In the genomic region with DNA sequence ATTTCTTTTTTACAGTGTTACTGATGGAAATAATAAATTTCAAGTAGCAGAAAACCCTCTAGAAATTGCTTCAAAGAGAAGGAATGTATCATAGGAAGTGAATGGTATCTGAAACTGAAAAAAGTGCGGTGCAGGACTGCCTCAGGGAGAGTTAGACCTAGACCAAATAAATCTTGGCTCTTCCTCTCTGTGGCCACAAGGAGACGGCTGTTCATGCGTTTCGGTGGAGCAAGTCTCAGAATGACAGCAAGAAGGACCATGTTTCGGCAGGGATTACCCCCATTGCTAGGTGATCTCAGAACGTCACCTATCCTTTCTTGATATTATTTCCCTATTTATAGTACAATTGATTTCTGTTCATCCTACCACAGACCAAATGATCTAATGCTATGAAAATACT, we compare ENCODE assay signal across 22 cellular contexts.
DNase-seq lines count a peak whose midpoint lies in the region; ATAC-seq and TF ChIP-seq lines count a peak whose summit lies in the region.
"Had no signal": no experiment of that assay in that cellular context is flagged by ENCODE, and none has a peak within 500 bp of the region (broad histone marks: within the 10 kb centered on the region; RNA-seq: fewer than 3 reads in every experiment).

No MANE protein-coding gene starts in this region.

- 0 out of 2 replicates have a peak, but pooled peaks have one; percentile 8 for TF ChIP-seq CTCF in PC-3 (conservative IDR thresholded peaks at IDR 0.05; ENCODE audit: low read depth, low read length)
- no peak for TF ChIP-seq CTCF in CD8-positive, alpha-beta T cell (IDR thresholded peaks at IDR 0.05)
- TF ChIP-seq CTCF in CD4-positive, alpha-beta T cell (IDR thresholded peaks at IDR 0.05): no peak

- CTCF ChIA-PET in PC-3 (lab: Charles Lee): no interaction called here
- CTCF ChIA-PET in CD8-positive, alpha-beta T cell (lab: Charles Lee): no interaction called here
- CTCF ChIA-PET in CD4-positive, alpha-beta memory T cell (lab: Charles Lee; ENCODE audit: partially characterized antibody): no interaction called here
- CTCF ChIA-PET in CD4-positive, alpha-beta T cell (lab: Charles Lee): no interaction called here

- H3K9me3 ChIP-seq in PC-3 (ENCODE audit: low read length) (no peaks in the 10 kb centered on the region), iPS DF 6.9 (ENCODE audit: control insufficient read depth, insufficient read depth, low read length) (no peaks in the 10 kb centered on the region)
- no peaks in the 10 kb centered on the region for H3K9me3 ChIP-seq in CD8-positive, alpha-beta T cell (ENCODE audit: low read length)
- H3K9me3 ChIP-seq in CD4-positive, alpha-beta memory T cell (ENCODE audit: control insufficient read depth in 1 of 2, low read length in 2 of 2): no peaks in the 10 kb centered on the region
- no peaks in the 10 kb centered on the region for H3K9me3 ChIP-seq in CD4-positive, alpha-beta T cell (ENCODE audit: control insufficient read depth, low read length)
- H3K9me3 ChIP-seq: BE2C had no signal

- POLR2A ChIA-PET in PC-3 (lab: Charles Lee; ENCODE audit: unreplicated experiment): no interaction called here
- POLR2A ChIA-PET in CD8-positive, alpha-beta T cell (lab: Charles Lee): no interaction called here
- POLR2A ChIA-PET in CD4-positive, alpha-beta memory T cell (lab: Charles Lee; ENCODE audit: partially characterized antibody): no interaction called here
- POLR2A ChIA-PET in CD4-positive, alpha-beta T cell (lab: Charles Lee): no interaction called here

- no peaks in the 10 kb centered on the region for H3K36me3 Mint-ChIP-seq in CD8-positive, alpha-beta T cell
- H3K36me3 Mint-ChIP-seq in CD4-positive, alpha-beta memory T cell: no peaks in the 10 kb centered on the region
- H3K36me3 Mint-ChIP-seq in CD4-positive, alpha-beta T cell (ENCODE audit: low read depth): no peaks in the 10 kb centered on the region
- H3K36me3 Mint-ChIP-seq: activated naive CD4-positive, alpha-beta T cell treated with anti-CD3 and anti-CD28 coated beads, Interleukin-2, amount 50 U/mL, for 72 hours had no signal

- DNase-seq in NCI-H82 (lab: John Stamatoyannopoulos, UW) (peak; percentile 17), NCI-H82 treated with DMSO at 0.1 percent for 48 hours (lab: John Stamatoyannopoulos, UW; ENCODE audit: unreplicated experiment) (no peak), PC-3 (no peak), iPS DF 6.9 (ENCODE audit: low read depth, low spot score) (peak; percentile 4), NCI-H2029 treated with DMSO at 0.1 percent for 48 hours (lab: John Stamatoyannopoulos, UW) (no peak)
- DNase-seq in CD8-positive, alpha-beta T cell: no peak
- no peak for DNase-seq in CD4-positive, alpha-beta memory T cell
- no peak for DNase-seq in CD4-positive, alpha-beta T cell
- DNase-seq: activated CD8-positive, alpha-beta T cell treated with anti-CD3 and anti-CD28 coated beads for 36 hours; activated T-cell treated with anti-CD3 and anti-CD28 coated beads, Interleukin-2, amount 50 U/mL, for 4 hours; BE2C; cortex of kidney; DMS 273 treated with DMSO at 0.1 percent for 48 hours; NCI-H1092 treated with DMSO at 0.1 percent for 48 hours; NCI-H2171; stimulated activated CD4-positive, alpha-beta T cell treated with anti-CD3 and anti-CD28 coated beads, Interleukin-12 subunit alpha, Interleukin-12 subunit beta, amount 100 ng/mL, for 4 hours; T-helper 1 cell; WERI-Rb-1 had no signal

- BruUV-seq in PC-3 (replicated peaks; lab: Mats Ljungman, UMichigan): no TSS peak

- no peaks in the 10 kb centered on the region for H3K36me3 ChIP-seq in PC-3 (ENCODE audit: low read depth, low read length)
- H3K36me3 ChIP-seq in iPS DF 6.9 (ENCODE audit: control insufficient read depth, insufficient read depth, low read length): no peaks in the 10 kb centered on the region
- no peaks in the 10 kb centered on the region for H3K36me3 ChIP-seq in CD8-positive, alpha-beta T cell (ENCODE audit: insufficient read depth, low read length)
- H3K36me3 ChIP-seq in CD4-positive, alpha-beta memory T cell (ENCODE audit: insufficient read depth, low read length): no peaks in the 10 kb centered on the region
- H3K36me3 ChIP-seq: BE2C, WERI-Rb-1 had no signal

- no peaks in the 10 kb centered on the region for H3K9me2 ChIP-seq in PC-3 (replicated peaks; ENCODE audit: low read length)

- H3K27me3 ChIP-seq in PC-3 (ENCODE audit: low read length): peaks cover 11% of the 10 kb centered on the region; the same call in 1 of the 2 replicates
- H3K27me3 ChIP-seq in iPS DF 6.9 (ENCODE audit: control insufficient read depth, insufficient read depth, low read length): no peaks in the 10 kb centered on the region
- no peaks in the 10 kb centered on the region for H3K27me3 ChIP-seq in CD8-positive, alpha-beta T cell (ENCODE audit: insufficient read depth, low read length)
- no peaks in the 10 kb centered on the region for H3K27me3 ChIP-seq in CD4-positive, alpha-beta memory T cell (ENCODE audit: insufficient read depth, low read length)
- H3K27me3 ChIP-seq in CD4-positive, alpha-beta T cell (ENCODE audit: control insufficient read depth, insufficient read depth, low read length): no peaks in the 10 kb centered on the region
- H3K27me3 ChIP-seq: BE2C had no signal

- no peaks in the 10 kb centered on the region for H3K4me1 Mint-ChIP-seq in CD8-positive, alpha-beta T cell (ENCODE audit: low read depth)
- H3K4me1 Mint-ChIP-seq in CD4-positive, alpha-beta memory T cell: no peaks in the 10 kb centered on the region
- no peaks in the 10 kb centered on the region for H3K4me1 Mint-ChIP-seq in CD4-positive, alpha-beta T cell (ENCODE audit: low read depth)

- H3K27ac ChIP-seq in PC-3 (ENCODE audit: low read length): no peak overlapping the region
- no peak overlapping the region for H3K27ac ChIP-seq in iPS DF 6.9 (ENCODE audit: low read length)
- H3K27ac ChIP-seq in CD8-positive, alpha-beta T cell (ENCODE audit: low read depth, low read length): no peak overlapping the region
- H3K27ac ChIP-seq in CD4-positive, alpha-beta memory T cell (ENCODE audit: low read depth, low read length): no peak overlapping the region
- no peak overlapping the region for H3K27ac ChIP-seq in CD4-positive, alpha-beta T cell (ENCODE audit: low read depth, low read length)
- H3K27ac ChIP-seq: 22Rv1, WERI-Rb-1 had no signal

- intact Hi-C loops in PC-3 (cut with micrococcal nuclease): no loop called here
- intact Hi-C loops in CD8-positive, alpha-beta T cell (cut with DNase I, micrococcal nuclease): no loop called here
- intact Hi-C loops in CD4-positive, alpha-beta memory T cell (cut with micrococcal nuclease): no loop called here
- intact Hi-C loops in CD4-positive, alpha-beta T cell (cut with DNase I, micrococcal nuclease): no loop called here

- no peaks in the 10 kb centered on the region for H3K79me2 ChIP-seq in PC-3 (ENCODE audit: low read length)

- no peak overlapping the region for H3K27ac Mint-ChIP-seq in CD8-positive, alpha-beta T cell
- H3K27ac Mint-ChIP-seq in CD4-positive, alpha-beta memory T cell: no peak overlapping the region
- H3K27ac Mint-ChIP-seq in CD4-positive, alpha-beta T cell: no peak overlapping the region
- H3K27ac Mint-ChIP-seq: activated CD8-positive, alpha-beta T cell treated with anti-CD3 and anti-CD28 coated beads for 36 hours; activated naive CD4-positive, alpha-beta T cell treated with anti-CD3 and anti-CD28 coated beads, Interleukin-2, amount 50 U/mL, for 72 hours; nephron had no signal

- no peak overlapping the region for H2AFZ ChIP-seq in PC-3 (ENCODE audit: low read length)

- no peaks in the 10 kb centered on the region for H3K9me3 Mint-ChIP-seq in CD8-positive, alpha-beta T cell
- H3K9me3 Mint-ChIP-seq in CD4-positive, alpha-beta memory T cell: peaks cover 0 to 22% (median 2%) of the 10 kb centered on the region in 8 donors
- H3K9me3 Mint-ChIP-seq in CD4-positive, alpha-beta T cell: peaks cover 2% of the 10 kb centered on the region
- H3K9me3 Mint-ChIP-seq: activated CD8-positive, alpha-beta T cell treated with anti-CD3 and anti-CD28 coated beads for 36 hours; activated T-cell treated with anti-CD3 and anti-CD28 coated beads, Interleukin-2, amount 50 U/mL, for 4 hours; nephron had no signal

- no peak overlapping the region for H3K9ac ChIP-seq in PC-3 (ENCODE audit: low read length)

- no peaks in the 10 kb centered on the region for H3F3A ChIP-seq in PC-3 (ENCODE audit: low read length, unreplicated experiment)

- H3K4me3 ChIP-seq in PC-3 (ENCODE audit: low read length) (no peak overlapping the region), iPS DF 6.9 (ENCODE audit: low read length) (no peak overlapping the region)
- H3K4me3 ChIP-seq in CD8-positive, alpha-beta T cell (ENCODE audit: low read depth, low read length): no peak overlapping the region
- H3K4me3 ChIP-seq in CD4-positive, alpha-beta memory T cell (ENCODE audit: low read length in 2 of 2): no peak overlapping the region
- H3K4me3 ChIP-seq: K562 had no signal

- ATAC-seq in PC-3: no peak
- ATAC-seq in CD8-positive, alpha-beta T cell: no peak
- ATAC-seq in CD4-positive, alpha-beta T cell (ENCODE audit: poor library complexity): no peak
- ATAC-seq: activated CD8-positive, alpha-beta T cell treated with anti-CD3 and anti-CD28 coated beads for 36 hours; activated naive CD4-positive, alpha-beta T cell treated with anti-CD3 and anti-CD28 coated beads, Interleukin-2, amount 50 U/mL, for 72 hours; activated T-cell treated with anti-CD3 and anti-CD28 coated beads, Interleukin-2, amount 50 U/mL, for 4 hours; K562 had no signal

- H4K20me1 ChIP-seq in PC-3 (ENCODE audit: low read length): no peaks in the 10 kb centered on the region

- no peaks in the 10 kb centered on the region for H3K27me3 Mint-ChIP-seq in CD8-positive, alpha-beta T cell (ENCODE audit: low read depth)
- H3K27me3 Mint-ChIP-seq in CD4-positive, alpha-beta memory T cell: no peaks in the 10 kb centered on the region
- no peaks in the 10 kb centered on the region for H3K27me3 Mint-ChIP-seq in CD4-positive, alpha-beta T cell
- H3K27me3 Mint-ChIP-seq: activated CD8-positive, alpha-beta T cell treated with anti-CD3 and anti-CD28 coated beads for 36 hours had no signal

- no peaks in the 10 kb centered on the region for H3K4me1 ChIP-seq in PC-3 (ENCODE audit: insufficient read depth, low read length)
- H3K4me1 ChIP-seq in iPS DF 6.9 (ENCODE audit: control insufficient read depth, insufficient read depth, low read length): no peaks in the 10 kb centered on the region
- no peaks in the 10 kb centered on the region for H3K4me1 ChIP-seq in CD8-positive, alpha-beta T cell (ENCODE audit: insufficient read depth, low read length)
- H3K4me1 ChIP-seq in CD4-positive, alpha-beta memory T cell (ENCODE audit: insufficient read depth, low read length): no peaks in the 10 kb centered on the region
- H3K4me1 ChIP-seq: BE2C had no signal

- H3K4me3 Mint-ChIP-seq in CD8-positive, alpha-beta T cell: no peak overlapping the region
- no peak overlapping the region for H3K4me3 Mint-ChIP-seq in CD4-positive, alpha-beta memory T cell
- no peak overlapping the region for H3K4me3 Mint-ChIP-seq in CD4-positive, alpha-beta T cell
- H3K4me3 Mint-ChIP-seq: activated CD8-positive, alpha-beta T cell treated with anti-CD3 and anti-CD28 coated beads for 36 hours; activated T-cell treated with anti-CD3 and anti-CD28 coated beads, Interleukin-2, amount 50 U/mL, for 4 hours; nephron had no signal

- H3K4me2 ChIP-seq in PC-3 (ENCODE audit: low read length): no peak overlapping the region

- no CpG with 5 or more reads among the region's 6 CpGs for WGBS in iPS DF 6.9 (ENCODE audit: insufficient coverage, insufficient read length)

Comparison
In these comparisons a context has a peak if more than half of its experiments do, and no peak if none do; other contexts are left out.
1. DNase-seq: peak in NCI-H82 (single experiment) and iPS DF 6.9 (single experiment); none in NCI-H82 treated with DMSO at 0.1 percent for 48 hours (single experiment), PC-3 (single experiment), CD8-positive, alpha-beta T cell (0 of 7), CD4-positive, alpha-beta memory T cell (0 of 5), CD4-positive, alpha-beta T cell (0 of 10) and NCI-H2029 treated with DMSO at 0.1 percent for 48 hours (single experiment).